Comparison of ENCODE assay signal across 8 cellular contexts in genomic region chr19:47274891-47275865, GRCh38. TPM values are rescaled to one million over a fixed set of nuclear protein-coding genes. Genes with fewer than 3 reads are reported as not detected.
A peak's percentile ranks its signal among the peaks of the same experiment; 100 is the strongest.
DNase-seq lines count a peak whose midpoint lies in the region; ATAC-seq and TF ChIP-seq lines count a peak whose summit lies in the region.

No MANE protein-coding gene starts in this region.

- H3K4me3 ChIP-seq in ACC112 (ENCODE audit: low read depth, low read length) (peak overlapping the region; percentile 74), LNCaP clone FGC (ENCODE audit: low read depth, low read length) (peak overlapping the region; percentile 32), breast epithelium (peak overlapping the region; percentile 65 to 91 (median 85)), lower leg skin (ENCODE audit: low read depth, poor library complexity, severe bottlenecking) (peak overlapping the region; percentile 28), testis (peak overlapping the region; percentile 71 to 86)

- no peaks in the 10 kb centered on the region for H3K9me3 ChIP-seq in breast epithelium
- H3K9me3 ChIP-seq in testis: no peaks in the 10 kb centered on the region

- no peak for DNase-seq in LNCaP clone FGC (ENCODE audit: low read depth)
- no peak for DNase-seq in breast epithelium (ENCODE audit: low spot score in 2 of 2)
- peak; percentile 53 to 92 for DNase-seq in lower leg skin (ENCODE audit: low spot score in 2 of 2)
- DNase-seq in testis: peak; percentile 35
- no peak for DNase-seq in SIG-M5 treated with dmso at 0.1 percent for 504 hours (lab: John Stamatoyannopoulos, UW; ENCODE audit: unreplicated experiment)

- H3K27me3 ChIP-seq in ACC112 (ENCODE audit: insufficient read depth, low read length): no peaks in the 10 kb centered on the region
- H3K27me3 ChIP-seq in breast epithelium: no peaks in the 10 kb centered on the region
- H3K27me3 ChIP-seq in testis: no peaks in the 10 kb centered on the region

- 8% methylated on average over 36 to 71 of the region's 83 CpGs for WGBS in lower leg skin, 2 donors
- 3 to 5% methylated on average over 9 to 78 of the region's 83 CpGs for WGBS in testis, 2 donors

- intact Hi-C loops in breast epithelium (cut with DNase I; ENCODE audit: low total_unique reads) (no loop called here), lower leg skin (cut with DNase I; ENCODE audit: low total_unique reads) (no loop called here), testis (cut with DNase I; ENCODE audit: low total_unique reads) (no loop called here)

- no peak overlapping the region for H2AFZ ChIP-seq in ACC112 (ENCODE audit: low read length, unreplicated experiment)

- TF ChIP-seq CTCF in LNCaP clone FGC (IDR thresholded peaks at IDR 0.05; ENCODE audit: control insufficient read depth, extremely low read depth, insufficient read depth): no peak
- TF ChIP-seq CTCF in breast epithelium (IDR thresholded peaks at IDR 0.05): no peak
- TF ChIP-seq CTCF in lower leg skin (IDR thresholded peaks at IDR 0.05): no peak
- TF ChIP-seq CTCF in testis (IDR thresholded peaks at IDR 0.05): no peak

- H3K36me3 ChIP-seq in ACC112 (ENCODE audit: insufficient read depth, low read length) (no peaks in the 10 kb centered on the region), breast epithelium (no peaks in the 10 kb centered on the region), testis (ENCODE audit: low read depth, missing control alignments) (no peaks in the 10 kb centered on the region)

- ATAC-seq in GM18873 (IDR thresholded peaks at IDR 0.05; ENCODE audit: low FRiP score, unreplicated experiment) (peak; percentile 22), GM19328 (IDR thresholded peaks at IDR 0.05; ENCODE audit: unreplicated experiment) (no peak)

- H3K4me1 ChIP-seq in ACC112 (ENCODE audit: control insufficient read depth, insufficient read depth, low read length, unreplicated experiment) (peaks cover 20% of the 10 kb centered on the region), breast epithelium (no peaks in the 10 kb centered on the region), testis (peaks cover 24% of the 10 kb centered on the region)

- H3K27ac ChIP-seq in ACC112 (ENCODE audit: low read depth, low read length) (peak overlapping the region; percentile 51), breast epithelium (peak overlapping the region; percentile 99 to 100), testis (peak overlapping the region; percentile 65 to 84)

- no peaks in the 10 kb centered on the region for H3K79me2 ChIP-seq in ACC112 (ENCODE audit: control insufficient read depth, insufficient read depth, low read length, unreplicated experiment)

- TF ChIP-seq POLR2A in breast epithelium (IDR thresholded peaks at IDR 0.05) (no peak), lower leg skin (IDR thresholded peaks at IDR 0.05) (no peak), testis (IDR thresholded peaks at IDR 0.05) (no peak)

RNA-seq across cellular contexts. Expression of gene INAFM1, which starts 0.5 kb away (rescaled TPM):
- total RNA-seq in breast epithelium (10 to 100 TPM in 1 of 3 donors, 1 to 10 TPM in 2; 5.3 to 10.5 (median 7.2) TPM), lower leg skin (10 to 100 TPM in 1 of 4 donors, 1 to 10 TPM in 3; 6.0 to 13.6 (median 8.2) TPM), testis (10 to 100 TPM; 20.8 to 29.5 TPM)
- polyA plus RNA-seq in testis (ENCODE audit: insufficient read depth, low read depth, low replicate concordance): 9.0 TPM

RNA-seq across cellular contexts. Expression of gene CCDC9, which starts 18.9 kb away (rescaled TPM):
- 10 to 100 TPM in 2 of 3 donors, 1 to 10 TPM in 1; 9.4 to 15.1 (median 14.8) TPM for total RNA-seq in breast epithelium
- 10 to 100 TPM; 26.4 to 46.6 (median 33.7) TPM for total RNA-seq in lower leg skin
- total RNA-seq in testis: 10 to 100 TPM; 61.0 to 65.0 TPM
- polyA plus RNA-seq in testis (ENCODE audit: insufficient read depth, low read depth, low replicate concordance): 50.9 TPM

RNA-seq across cellular contexts. Expression of gene C5AR1, which starts 34.5 kb away (rescaled TPM):
- total RNA-seq in breast epithelium (10 to 100 TPM in 2 of 3 donors, 1 to 10 TPM in 1; 7.5 to 20.0 (median 10.8) TPM), lower leg skin (1 to 10 TPM; 1.1 to 3.7 (median 2.0) TPM), testis (1 to 10 TPM; 3.9 to 6.1 TPM)
- polyA plus RNA-seq in testis (ENCODE audit: insufficient read depth, low read depth, low replicate concordance): 3.5 TPM

RNA-seq across cellular contexts. Expression of gene BBC3, which starts 44.2 kb away (rescaled TPM):
- total RNA-seq in breast epithelium (1 to 10 TPM; 4.5 to 7.5 (median 6.4) TPM), lower leg skin (10 to 100 TPM; 11.2 to 33.0 (median 14.4) TPM), testis (10 to 100 TPM; 10.0 to 10.2 TPM)
- polyA plus RNA-seq in testis (ENCODE audit: insufficient read depth, low read depth, low replicate concordance): 3.3 TPM

RNA-seq across cellular contexts. Expression of gene C5AR2, which starts 56.8 kb away (rescaled TPM):
- 1 to 10 TPM; 2.9 to 8.8 (median 6.6) TPM for total RNA-seq in breast epithelium
- 1 to 10 TPM in 3 of 4 donors, under 1 TPM in 1; 0.91 to 3.5 (median 1.7) TPM for total RNA-seq in lower leg skin
- 1 to 10 TPM; 2.7 to 3.9 TPM for total RNA-seq in testis
- polyA plus RNA-seq in testis (ENCODE audit: insufficient read depth, low read depth, low replicate concordance): 2.8 TPM

Comparison
In these comparisons a context has a peak if more than half of its experiments do, and no peak if none do; other contexts are left out.
1. H3K4me3 ChIP-seq: peak in every context shown above with its lines; median percentile 85 in breast epithelium; 78 in testis; 74 in ACC112; 32 in LNCaP clone FGC; 28 in lower leg skin.
2. DNase-seq: peak in lower leg skin (2 of 2) and testis (single experiment); none in LNCaP clone FGC (single experiment), breast epithelium (0 of 2) and SIG-M5 treated with dmso at 0.1 percent for 504 hours (single experiment).
3. Peak in every context shown above with its lines, with median percentiles within 50 percentile points of each other: H3K27ac ChIP-seq.